In genomic region chr7:155884225-155885161, GRCh38 we compare ENCODE assay signal across 24 cellular contexts.
DNase-seq lines count a peak whose midpoint lies in the region; ATAC-seq and TF ChIP-seq lines count a peak whose summit lies in the region.
"Had no signal": no experiment of that assay in that cellular context is flagged by ENCODE, and none has a peak within 500 bp of the region (broad histone marks: within the 10 kb centered on the region; RNA-seq: fewer than 3 reads in every experiment).

No MANE protein-coding gene starts in this region.

- H3K27ac Mint-ChIP-seq in stimulated activated naive CD8-positive, alpha-beta T cell treated with anti-CD3 and anti-CD28 coated beads, Interleukin-15, amount 100 ng/mL, for 72 hours: peak overlapping the region; percentile 6 to 37
- H3K27ac Mint-ChIP-seq: activated CD4-positive, alpha-beta T cell treated with anti-CD3 and anti-CD28 coated beads for 36 hours; activated CD8-positive, alpha-beta T cell treated with anti-CD3 and anti-CD28 coated beads for 36 hours; activated T-helper 1 cell treated with anti-CD3 and anti-CD28 coated beads, Interleukin-12 subunit alpha, Interleukin-12 subunit beta, Interleukin-2, Interleukin-4 antibody, amounts not matched to agents 30 ng/mL and 10 ng/mL and 1 ng/mL, durations not matched to agents 14 hours and 24 hours and 36 hours; stimulated activated naive B cell treated with anti-CD40 and anti-IgM and Interleukin-4, amounts not matched to agents 10 μg/mL and 1 μg/mL and 100 μg/mL, for 72 hours had no signal

- H3K4me1 ChIP-seq in effector memory CD4-positive, alpha-beta T cell (ENCODE audit: control insufficient read depth, insufficient read depth, low read length, poor library complexity, severe bottlenecking): no peaks in the 10 kb centered on the region
- no peaks in the 10 kb centered on the region for H3K4me1 ChIP-seq in body of pancreas
- H3K4me1 ChIP-seq: psoas muscle had no signal

- H3K4me3 ChIP-seq in effector memory CD4-positive, alpha-beta T cell (ENCODE audit: insufficient read depth, low read depth, low read length, poor library complexity, severe bottlenecking): no peak overlapping the region
- no peak overlapping the region for H3K4me3 ChIP-seq in body of pancreas
- H3K4me3 ChIP-seq: psoas muscle, thoracic aorta had no signal

- DNase-seq in stimulated activated naive CD8-positive, alpha-beta T cell treated with anti-CD3 and anti-CD28 coated beads, Interleukin-15, amount 100 ng/mL, for 72 hours: no peak
- DNase-seq in stimulated activated naive CD8-positive, alpha-beta T cell treated with anti-CD3 and anti-CD28 coated beads, Interleukin-15, Interleukin-2, amounts not matched to agents 100 U/mL and 50 U/mL, for 24 hours: no peak
- peak; percentile 43 for DNase-seq in islet precursor cell
- peak; percentile 36 for DNase-seq in sciatic nerve (ENCODE audit: low spot score)
- no peak for DNase-seq in NCI-H2171 (lab: John Stamatoyannopoulos, UW)
- no peak for DNase-seq in effector memory CD4-positive, alpha-beta T cell
- DNase-seq in OCI-M1 (lab: John Stamatoyannopoulos, UW): no peak
- no peak for DNase-seq in body of pancreas
- DNase-seq: ACHN; activated CD4-positive, alpha-beta T cell treated with anti-CD3 and anti-CD28 coated beads for 36 hours; activated CD8-positive, alpha-beta memory T cell treated with anti-CD3 and anti-CD28 coated beads, Interleukin-2, amount 50 U/mL, for 48 hours; activated CD8-positive, alpha-beta T cell treated with anti-CD3 and anti-CD28 coated beads for 36 hours; activated naive CD4-positive, alpha-beta T cell treated with anti-CD3 and anti-CD28 coated beads, Interleukin-2, amount 50 U/mL, for 16 hours; NCI-H1092; NCI-H187 treated with DMSO at 0.1 percent for 48 hours; NCI-H526; occipital lobe; SHP77; stimulated activated naive B cell treated with anti-CD40 and anti-IgM and Interleukin-4, amounts not matched to agents 10 μg/mL and 1 μg/mL and 100 μg/mL, for 72 hours had no signal

- no peak overlapping the region for H3K27ac ChIP-seq in effector memory CD4-positive, alpha-beta T cell (ENCODE audit: insufficient read depth, low read length, poor library complexity, severe bottlenecking)
- H3K27ac ChIP-seq in body of pancreas: no peak overlapping the region
- H3K27ac ChIP-seq: epithelial cell of prostate, psoas muscle, thoracic aorta had no signal

- H3K4me1 Mint-ChIP-seq in stimulated activated naive CD8-positive, alpha-beta T cell treated with anti-CD3 and anti-CD28 coated beads, Interleukin-15, amount 100 ng/mL, for 72 hours: peaks cover 5% of the 10 kb centered on the region
- H3K4me1 Mint-ChIP-seq: activated CD4-positive, alpha-beta T cell treated with anti-CD3 and anti-CD28 coated beads for 36 hours; stimulated activated naive B cell treated with anti-CD40 and anti-IgM and Interleukin-4, amounts not matched to agents 10 μg/mL and 1 μg/mL and 100 μg/mL, for 72 hours had no signal

- no peaks in the 10 kb centered on the region for H3K9me3 ChIP-seq in effector memory CD4-positive, alpha-beta T cell (ENCODE audit: control insufficient read depth, low read length)
- no peaks in the 10 kb centered on the region for H3K9me3 ChIP-seq in body of pancreas
- H3K9me3 ChIP-seq: psoas muscle, thoracic aorta had no signal

- TF ChIP-seq CTCF in body of pancreas (IDR thresholded peaks at IDR 0.05): no peak

- no peaks in the 10 kb centered on the region for H3K36me3 ChIP-seq in effector memory CD4-positive, alpha-beta T cell (ENCODE audit: control insufficient read depth, insufficient read depth, low read length)
- no peaks in the 10 kb centered on the region for H3K36me3 ChIP-seq in body of pancreas (replicated peaks in 1 of 2; ENCODE audit: insufficient read depth in 1 of 2, low read depth in 2 of 2)
- H3K36me3 ChIP-seq: brain microvascular endothelial cell, thoracic aorta had no signal

- H3K4me3 Mint-ChIP-seq in stimulated activated naive CD8-positive, alpha-beta T cell treated with anti-CD3 and anti-CD28 coated beads, Interleukin-15, amount 100 ng/mL, for 72 hours: no peak overlapping the region
- H3K4me3 Mint-ChIP-seq: activated CD4-positive, alpha-beta T cell treated with anti-CD3 and anti-CD28 coated beads for 36 hours; activated CD8-positive, alpha-beta T cell treated with anti-CD3 and anti-CD28 coated beads for 36 hours; activated T-helper 1 cell treated with anti-CD3 and anti-CD28 coated beads, Interleukin-12 subunit alpha, Interleukin-12 subunit beta, Interleukin-2, Interleukin-4 antibody, amounts not matched to agents 30 ng/mL and 10 ng/mL and 1 ng/mL, durations not matched to agents 14 hours and 24 hours and 36 hours; stimulated activated naive B cell treated with anti-CD40 and anti-IgM and Interleukin-4, amounts not matched to agents 10 μg/mL and 1 μg/mL and 100 μg/mL, for 72 hours had no signal

- H3K27me3 ChIP-seq in effector memory CD4-positive, alpha-beta T cell (replicated peaks; ENCODE audit: control insufficient read depth, insufficient read depth, low read length, poor library complexity, severe bottlenecking): no peaks in the 10 kb centered on the region
- no peaks in the 10 kb centered on the region for H3K27me3 ChIP-seq in body of pancreas
- H3K27me3 ChIP-seq: brain microvascular endothelial cell had no signal

- peaks cover 34% of the 10 kb centered on the region for H3K27me3 Mint-ChIP-seq in stimulated activated naive CD8-positive, alpha-beta T cell treated with anti-CD3 and anti-CD28 coated beads, Interleukin-15, amount 100 ng/mL, for 72 hours

- WGBS in body of pancreas, 2 donors: 79 to 80% methylated on average over 18 to 21 of the region's 24 CpGs

- no peaks in the 10 kb centered on the region for H3K9me3 Mint-ChIP-seq in stimulated activated naive CD8-positive, alpha-beta T cell treated with anti-CD3 and anti-CD28 coated beads, Interleukin-15, amount 100 ng/mL, for 72 hours
- H3K9me3 Mint-ChIP-seq: activated CD8-positive, alpha-beta T cell treated with anti-CD3 and anti-CD28 coated beads for 36 hours; activated T-helper 1 cell treated with anti-CD3 and anti-CD28 coated beads, Interleukin-12 subunit alpha, Interleukin-12 subunit beta, Interleukin-2, Interleukin-4 antibody, amounts not matched to agents 30 ng/mL and 10 ng/mL and 1 ng/mL, durations not matched to agents 14 hours and 24 hours and 36 hours; stimulated activated naive B cell treated with anti-CD40 and anti-IgM and Interleukin-4, amounts not matched to agents 10 μg/mL and 1 μg/mL and 100 μg/mL, for 72 hours had no signal

- intact Hi-C loops in sciatic nerve (cut with DNase I): no loop called here
- intact Hi-C loops in body of pancreas (cut with DNase I): no loop called here

- peak; percentile 26 for ATAC-seq in stimulated activated naive CD8-positive, alpha-beta T cell treated with anti-CD3 and anti-CD28 coated beads, Interleukin-15, amount 100 ng/mL, for 72 hours
- ATAC-seq in stimulated activated naive CD8-positive, alpha-beta T cell treated with anti-CD3 and anti-CD28 coated beads, Interleukin-15, Interleukin-2, amounts not matched to agents 100 U/mL and 50 U/mL, for 24 hours: no peak
- ATAC-seq in sciatic nerve: no peak
- no peak for ATAC-seq in body of pancreas
- ATAC-seq: activated CD4-positive, alpha-beta T cell treated with anti-CD3 and anti-CD28 coated beads for 36 hours; activated CD8-positive, alpha-beta T cell treated with anti-CD3 and anti-CD28 coated beads for 36 hours; stimulated activated naive B cell treated with anti-CD40 and anti-IgM and Interleukin-4, amounts not matched to agents 10 μg/mL and 1 μg/mL and 100 μg/mL, for 72 hours had no signal

- TF ChIP-seq POLR2A in body of pancreas (IDR thresholded peaks at IDR 0.05): no peak

Comparison
In these comparisons a context has a peak if more than half of its experiments do, and no peak if none do; other contexts are left out.
1. DNase-seq: peak in islet precursor cell (single experiment) and sciatic nerve (single experiment); none in stimulated activated naive CD8-positive, alpha-beta T cell treated with anti-CD3 and anti-CD28 coated beads, Interleukin-15, amount 100 ng/mL, for 72 hours (0 of 2), stimulated activated naive CD8-positive, alpha-beta T cell treated with anti-CD3 and anti-CD28 coated beads, Interleukin-15, Interleukin-2, amounts not matched to agents 100 U/mL and 50 U/mL, for 24 hours (single experiment), NCI-H2171 (single experiment), effector memory CD4-positive, alpha-beta T cell (0 of 3), OCI-M1 (single experiment) and body of pancreas (0 of 4).